Comparison of ENCODE assay signal across 1 cellular context in genomic region chr10:6401066-6401465, GRCh38.
TF ChIP-seq lines count a peak whose summit lies in the region.

No MANE protein-coding gene starts in this region.

TF ChIP-seq in GM23338, 12 proteins besides CTCF, POLR2A, EP300 and RAD21 (continued from another document):
- TF ChIP-seq, protein P1, sequence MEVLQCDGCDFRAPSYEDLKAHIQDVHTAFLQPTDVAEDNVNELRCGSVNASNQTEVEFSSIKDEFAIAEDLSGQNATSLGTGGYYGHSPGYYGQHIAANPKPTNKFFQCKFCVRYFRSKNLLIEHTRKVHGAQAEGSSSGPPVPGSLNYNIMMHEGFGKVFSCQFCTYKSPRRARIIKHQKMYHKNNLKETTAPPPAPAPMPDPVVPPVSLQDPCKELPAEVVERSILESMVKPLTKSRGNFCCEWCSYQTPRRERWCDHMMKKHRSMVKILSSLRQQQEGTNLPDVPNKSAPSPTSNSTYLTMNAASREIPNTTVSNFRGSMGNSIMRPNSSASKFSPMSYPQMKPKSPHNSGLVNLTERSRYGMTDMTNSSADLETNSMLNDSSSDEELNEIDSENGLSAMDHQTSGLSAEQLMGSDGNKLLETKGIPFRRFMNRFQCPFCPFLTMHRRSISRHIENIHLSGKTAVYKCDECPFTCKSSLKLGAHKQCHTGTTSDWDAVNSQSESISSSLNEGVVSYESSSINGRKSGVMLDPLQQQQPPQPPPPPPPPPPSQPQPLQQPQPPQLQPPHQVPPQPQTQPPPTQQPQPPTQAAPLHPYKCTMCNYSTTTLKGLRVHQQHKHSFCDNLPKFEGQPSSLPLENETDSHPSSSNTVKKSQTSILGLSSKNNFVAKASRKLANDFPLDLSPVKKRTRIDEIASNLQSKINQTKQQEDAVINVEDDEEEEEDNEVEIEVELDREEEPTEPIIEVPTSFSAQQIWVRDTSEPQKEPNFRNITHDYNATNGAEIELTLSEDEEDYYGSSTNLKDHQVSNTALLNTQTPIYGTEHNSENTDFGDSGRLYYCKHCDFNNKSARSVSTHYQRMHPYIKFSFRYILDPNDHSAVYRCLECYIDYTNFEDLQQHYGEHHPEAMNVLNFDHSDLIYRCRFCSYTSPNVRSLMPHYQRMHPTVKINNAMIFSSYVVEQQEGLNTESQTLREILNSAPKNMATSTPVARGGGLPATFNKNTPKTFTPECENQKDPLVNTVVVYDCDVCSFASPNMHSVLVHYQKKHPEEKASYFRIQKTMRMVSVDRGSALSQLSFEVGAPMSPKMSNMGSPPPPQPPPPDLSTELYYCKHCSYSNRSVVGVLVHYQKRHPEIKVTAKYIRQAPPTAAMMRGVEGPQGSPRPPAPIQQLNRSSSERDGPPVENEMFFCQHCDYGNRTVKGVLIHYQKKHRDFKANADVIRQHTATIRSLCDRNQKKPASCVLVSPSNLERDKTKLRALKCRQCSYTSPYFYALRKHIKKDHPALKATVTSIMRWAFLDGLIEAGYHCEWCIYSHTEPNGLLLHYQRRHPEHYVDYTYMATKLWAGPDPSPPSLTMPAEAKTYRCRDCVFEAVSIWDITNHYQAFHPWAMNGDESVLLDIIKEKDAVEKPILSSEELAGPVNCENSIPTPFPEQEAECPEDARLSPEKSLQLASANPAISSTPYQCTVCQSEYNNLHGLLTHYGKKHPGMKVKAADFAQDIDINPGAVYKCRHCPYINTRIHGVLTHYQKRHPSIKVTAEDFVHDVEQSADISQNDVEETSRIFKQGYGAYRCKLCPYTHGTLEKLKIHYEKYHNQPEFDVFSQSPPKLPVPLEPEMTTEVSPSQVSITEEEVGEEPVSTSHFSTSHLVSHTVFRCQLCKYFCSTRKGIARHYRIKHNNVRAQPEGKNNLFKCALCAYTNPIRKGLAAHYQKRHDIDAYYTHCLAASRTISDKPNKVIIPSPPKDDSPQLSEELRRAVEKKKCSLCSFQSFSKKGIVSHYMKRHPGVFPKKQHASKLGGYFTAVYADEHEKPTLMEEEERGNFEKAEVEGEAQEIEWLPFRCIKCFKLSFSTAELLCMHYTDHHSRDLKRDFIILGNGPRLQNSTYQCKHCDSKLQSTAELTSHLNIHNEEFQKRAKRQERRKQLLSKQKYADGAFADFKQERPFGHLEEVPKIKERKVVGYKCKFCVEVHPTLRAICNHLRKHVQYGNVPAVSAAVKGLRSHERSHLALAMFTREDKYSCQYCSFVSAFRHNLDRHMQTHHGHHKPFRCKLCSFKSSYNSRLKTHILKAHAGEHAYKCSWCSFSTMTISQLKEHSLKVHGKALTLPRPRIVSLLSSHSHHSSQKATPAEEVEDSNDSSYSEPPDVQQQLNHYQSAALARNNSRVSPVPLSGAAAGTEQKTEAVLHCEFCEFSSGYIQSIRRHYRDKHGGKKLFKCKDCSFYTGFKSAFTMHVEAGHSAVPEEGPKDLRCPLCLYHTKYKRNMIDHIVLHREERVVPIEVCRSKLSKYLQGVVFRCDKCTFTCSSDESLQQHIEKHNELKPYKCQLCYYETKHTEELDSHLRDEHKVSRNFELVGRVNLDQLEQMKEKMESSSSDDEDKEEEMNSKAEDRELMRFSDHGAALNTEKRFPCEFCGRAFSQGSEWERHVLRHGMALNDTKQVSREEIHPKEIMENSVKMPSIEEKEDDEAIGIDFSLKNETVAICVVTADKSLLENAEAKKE (CRISPR knock-in tag; IDR thresholded peaks at IDR 0.05): no peak
- TF ChIP-seq JUNB (IDR thresholded peaks at IDR 0.05; ENCODE audit: unreplicated experiment): no peak
